ENCODE assay signal across 27 cellular contexts in the genomic region with DNA sequence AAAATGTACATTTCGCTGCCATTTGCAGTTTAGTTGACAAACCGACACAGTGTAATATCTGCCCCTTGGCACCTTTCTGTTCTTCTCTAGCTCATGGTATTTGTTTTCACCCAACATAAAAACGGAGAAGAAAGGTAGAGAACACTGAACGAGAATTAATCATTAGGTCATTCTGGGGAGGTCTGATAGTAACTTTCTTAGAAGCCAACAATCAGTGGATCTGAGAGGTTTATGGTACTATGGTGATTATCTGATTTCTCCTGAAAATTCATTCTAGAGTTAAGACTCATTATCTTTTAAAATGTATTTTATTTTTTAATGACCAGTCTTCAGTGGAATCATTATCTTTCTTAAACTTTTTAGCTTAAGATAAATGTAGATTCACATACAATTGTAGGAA. TPM values are rescaled to one million over a fixed set of nuclear protein-coding genes. Genes with fewer than 3 reads are reported as not detected.
DNase-seq lines count a peak whose midpoint lies in the region; ATAC-seq, FAIRE-seq and TF ChIP-seq lines count a peak whose summit lies in the region.
"Had no signal": no experiment of that assay in that cellular context is flagged by ENCODE, and none has a peak within 500 bp of the region (broad histone marks: within the 10 kb centered on the region; RNA-seq: fewer than 3 reads in every experiment).

No MANE protein-coding gene starts in this region.

- peaks cover 6% of the 10 kb centered on the region; the same call in 1 of the 2 replicates for H3K36me3 ChIP-seq in Loucy (ENCODE audit: insufficient read depth, low read length)
- no peaks in the 10 kb centered on the region for H3K36me3 ChIP-seq in K562 (ENCODE audit: control insufficient read depth, insufficient read depth, low read length)
- H3K36me3 ChIP-seq in ascending aorta, result no peaks in the 10 kb centered on the region
- no peaks in the 10 kb centered on the region for H3K36me3 ChIP-seq in WERI-Rb-1
- H3K36me3 ChIP-seq: BE2C, MG63, SJSA1 had no signal

- no peak for TF ChIP-seq EP300 in K562 (IDR thresholded peaks at IDR 0.05; ENCODE audit: low read length)

- peaks cover 8% of the 10 kb centered on the region for H3K9me3 Mint-ChIP-seq in mesothelial cell of epicardium
- H3K9me3 Mint-ChIP-seq: CD14-positive monocyte; CD8-positive, alpha-beta memory T cell had no signal

- CTCF ChIA-PET in K562 (lab: Yijun Ruan, JAX; ENCODE audit: low intra/inter-chr PET ratio), result interaction anchor here (0.6 kb wide), 1 partner anchor 180 kb away, joined by 3 read pairs; no protein-coding TSS in a partner anchor

- H3K79me2 ChIP-seq in Loucy (ENCODE audit: insufficient read depth, low read length), result peaks cover 100% of the 10 kb centered on the region
- peaks cover 75% of the 10 kb centered on the region for H3K79me2 ChIP-seq in K562 (ENCODE audit: control insufficient read depth, insufficient read depth, low read length)

- TF ChIP-seq RAD21 in K562 (CRISPR knock-in tag; conservative IDR thresholded peaks at IDR 0.05 in 1 of 2, IDR thresholded peaks at IDR 0.05 in 1 of 2), result no peak

- H4K20me1 ChIP-seq in Loucy (ENCODE audit: insufficient read depth, low read length, poor library complexity, severe bottlenecking) (peaks cover 57% of the 10 kb centered on the region), K562 (replicated peaks; ENCODE audit: control insufficient read depth, insufficient read depth, low read length) (no peaks in the 10 kb centered on the region)

- FAIRE-seq in K562 (lab: Jason Lieb, UNC), result no peak
- FAIRE-seq: GM12878, HTR-8/SVneo had no signal

- no peaks in the 10 kb centered on the region for H3K27me3 Mint-ChIP-seq in mesothelial cell of epicardium (ENCODE audit: low read depth)
- H3K27me3 Mint-ChIP-seq: CD8-positive, alpha-beta memory T cell had no signal

- no peaks in the 10 kb centered on the region for H3K9me1 ChIP-seq in K562 (ENCODE audit: control insufficient read depth, insufficient read depth, low read length)

- no peak for TF ChIP-seq POLR2A in K562 (conservative IDR thresholded peaks at IDR 0.05)

- POLR2A ChIA-PET in K562 (lab: Yijun Ruan, JAX), result interaction anchor here (1.1 to 2.0 kb wide), 2 partner anchors 9 to 39 kb away, joined by 5 read pairs; no protein-coding TSS in a partner anchor

- DNase-seq in K562 (ENCODE audit: extremely low read depth in 1 of 4, low spot score in 3 of 4) (no peak), mesothelial cell of epicardium (ENCODE audit: low spot score in 2 of 2, unreplicated experiment in 2 of 2) (no peak), caudate nucleus (lab: John Stamatoyannopoulos, UW) (no peak), ascending aorta (ENCODE audit: low spot score in 2 of 2) (no peak), WERI-Rb-1 (no peak)
- DNase-seq: BE2C; CD8-positive, alpha-beta memory T cell; DMS 273 treated with DMSO at 0.1 percent for 48 hours; DMS79; EL; KBM-7; MG63; NCI-H1105 treated with DMSO at 0.1 percent for 48 hours; NCI-H146; NCI-H1930; NCI-H2107; NCI-H524; NCI-H82; NK-92 treated with Interleukin-12 subunit alpha and Interleukin-12 subunit beta, amount 100 ng/mL, for 24 hours; PC-9 had no signal

- TF ChIP-seq CTCF in Loucy (conservative IDR thresholded peaks at IDR 0.05; ENCODE audit: low read length) (no peak), K562 (IDR thresholded peaks at IDR 0.05 in 2 of 3, conservative IDR thresholded peaks at IDR 0.05 in 1 of 3; ENCODE audit: insufficient read depth in 2 of 3, low read depth in 1 of 3, low read length in 3 of 3) (no peak), mesothelial cell of epicardium (IDR thresholded peaks at IDR 0.05; ENCODE audit: unreplicated experiment) (no peak), ascending aorta (IDR thresholded peaks at IDR 0.05) (no peak), WERI-Rb-1 (IDR thresholded peaks at IDR 0.05; ENCODE audit: low read depth, low read length) (no peak)

- H3K9me3 ChIP-seq in Loucy (ENCODE audit: insufficient read depth, low read depth, low read length) (no peaks in the 10 kb centered on the region), K562 (replicated peaks; ENCODE audit: control insufficient read depth, insufficient read depth, low read depth, low read length) (no peaks in the 10 kb centered on the region), ascending aorta (no peaks in the 10 kb centered on the region), WERI-Rb-1 (ENCODE audit: severe bottlenecking) (no peaks in the 10 kb centered on the region)
- H3K9me3 ChIP-seq: BE2C, SJSA1 had no signal

- intact Hi-C loops in K562 (cut with micrococcal nuclease) (no loop called here), ascending aorta (cut with DNase I) (no loop called here)

- peak overlapping the region; percentile 25 for H3K27ac Mint-ChIP-seq in mesothelial cell of epicardium
- H3K27ac Mint-ChIP-seq: CD14-positive monocyte had no signal

- no TSS peak for BruUV-seq in K562 (replicated peaks; lab: Mats Ljungman, UMichigan)

- WGBS in K562 (ENCODE audit: insufficient coverage, low coverage, missing lambda C conversion rate), result 8% methylated on average over 4 of the region's 4 CpGs

- H3K4me2 ChIP-seq in Loucy (ENCODE audit: low read depth, low read length, poor library complexity, severe bottlenecking), result peak overlapping the region; percentile 90
- H3K4me2 ChIP-seq in K562 (ENCODE audit: insufficient read depth, low read length), result peak overlapping the region; percentile 43
- H3K4me2 ChIP-seq: PC-9 had no signal

- H3K4me1 ChIP-seq in Loucy (ENCODE audit: insufficient read depth, low read length, poor library complexity, severe bottlenecking), result peaks cover 51% of the 10 kb centered on the region
- H3K4me1 ChIP-seq in K562 (replicated peaks in 1 of 2; ENCODE audit: control insufficient read depth in 2 of 2, insufficient read depth in 2 of 2, low read length in 2 of 2), result peaks cover 0 to 37% of the 10 kb centered on the region in 2 experiments; a peak in 4 of 5 replicates
- peaks cover 0 to 22% of the 10 kb centered on the region in 2 donors for H3K4me1 ChIP-seq in ascending aorta
- H3K4me1 ChIP-seq: SJSA1 had no signal

- peaks cover 22% of the 10 kb centered on the region for H3K4me1 Mint-ChIP-seq in mesothelial cell of epicardium

- peaks cover 17% of the 10 kb centered on the region for H3K36me3 Mint-ChIP-seq in mesothelial cell of epicardium

- H3K4me3 Mint-ChIP-seq in mesothelial cell of epicardium, result no peak overlapping the region
- H3K4me3 Mint-ChIP-seq: CD8-positive, alpha-beta memory T cell had no signal

- H3K9ac ChIP-seq in Loucy (ENCODE audit: low read depth, low read length, poor library complexity, severe bottlenecking) (no peak overlapping the region), K562 (ENCODE audit: insufficient read depth in 1 of 2, low read depth in 2 of 2, low read length in 2 of 2) (peak overlapping the region in 1 of 2 experiments; percentile 47; a peak in 3 of 4 replicates)

- no peaks in the 10 kb centered on the region for H3K9me2 ChIP-seq in Loucy (replicated peaks; ENCODE audit: low read depth, low read length)

- H3K4me3 ChIP-seq in Loucy (ENCODE audit: low read length, poor library complexity, severe bottlenecking), result peak overlapping the region; percentile 81
- H3K4me3 ChIP-seq in K562, result no peak overlapping the region
- no peak overlapping the region for H3K4me3 ChIP-seq in ascending aorta
- H3K4me3 ChIP-seq in WERI-Rb-1 (ENCODE audit: low read depth, low read length), result no peak overlapping the region
- H3K4me3 ChIP-seq: GM12878, MG63, PC-9, SJSA1 had no signal

- H2AFZ ChIP-seq in Loucy (ENCODE audit: low read length), result no peak overlapping the region
- H2AFZ ChIP-seq in K562 (ENCODE audit: low read depth, low read length), result no peak overlapping the region; the same call in 1 of the 2 replicates
- H2AFZ ChIP-seq: PC-9 had no signal

- peak overlapping the region; percentile 53; the same call in 2 of the 3 replicates for H3K27ac ChIP-seq in K562 (ENCODE audit: extremely low read depth, low read depth, low read length)
- no peak overlapping the region for H3K27ac ChIP-seq in caudate nucleus (ENCODE audit: low read depth, low read length)
- no peak overlapping the region for H3K27ac ChIP-seq in ascending aorta
- H3K27ac ChIP-seq in WERI-Rb-1, result no peak overlapping the region
- H3K27ac ChIP-seq: PC-9, SJSA1 had no signal

- in situ Hi-C loops in K562 (cut with MboI), result no loop called here

- H3F3A ChIP-seq in Loucy (ENCODE audit: low read depth), result no peaks in the 10 kb centered on the region

- H3K27me3 ChIP-seq in Loucy (ENCODE audit: insufficient read depth, low read length, poor library complexity, severe bottlenecking), result no peaks in the 10 kb centered on the region
- H3K27me3 ChIP-seq in K562 (ENCODE audit: control insufficient read depth in 2 of 2, insufficient read depth in 2 of 2, low read length in 2 of 2), result no peaks in the 10 kb centered on the region
- H3K27me3 ChIP-seq in ascending aorta, result no peaks in the 10 kb centered on the region
- H3K27me3 ChIP-seq in WERI-Rb-1 (ENCODE audit: insufficient read depth, low read depth, severe bottlenecking), result no peaks in the 10 kb centered on the region
- H3K27me3 ChIP-seq: BE2C, MG63, SJSA1 had no signal

- ATAC-seq in K562 (peak; percentile 9), HG02852 (IDR thresholded peaks at IDR 0.05; ENCODE audit: unreplicated experiment) (no peak)
- ATAC-seq: GM12878, Right ventricle myocardium inferior had no signal

TF ChIP-seq in K562, 482 proteins besides CTCF, POLR2A, EP300 and RAD21 (continues in another document):
- 0 out of 2 replicates have a peak, but pooled peaks have one; percentile 50 for TF ChIP-seq DPF2 (IDR thresholded peaks at IDR 0.05)
- TF ChIP-seq ZNF589 (CRISPR knock-in tag; IDR thresholded peaks at IDR 0.05; ENCODE audit: low read depth), result no peak

RNA-seq across cellular contexts. Expression of gene RAPGEF2, which starts 8.5 kb away (rescaled TPM):
- 50.9 and 149 TPM in 2 replicates for total RNA-seq in K562 (2011; cell fraction: chromatin; rRNA removed; ENCODE audit: low replicate concordance)
- total RNA-seq in K562 (2011; cell fraction: nucleolus; rRNA removed), result 21.8 and 31.8 TPM in 2 replicates
- 43.3 and 46.7 TPM in 2 replicates for total RNA-seq in K562 (2011; cell fraction: nucleoplasm; rRNA removed)
- total RNA-seq in K562 (2014; rRNA removed) (21.2 and 21.4 TPM in 2 replicates), K562 (2014; rRNA removed; fragmentation: Illumina TruSeq; extraction: Trizol) (24.1 and 27.3 TPM in 2 replicates), K562 (2015; rRNA removed; fragmentation: Illumina TruSeq; extraction: Trizol) (29.9 and 32.6 TPM in 2 replicates), K562 (2021) (17.1 and 23.1 TPM in 2 replicates), mesothelial cell of epicardium (46.7 to 50.2 TPM (median 49.4 TPM) in 3 replicates), ascending aorta (65.7 TPM)
- polyA plus RNA-seq in K562 (2011; rRNA removed) (28.4 and 31.1 TPM in 2 replicates), K562 (2014; fragmentation: Illumina TruSeq; extraction: Trizol) (22.1 and 26.8 TPM in 2 replicates), K562 (2014; fragmentation: Nextera tagmentation; extraction: Ambion mirVana) (1 to 10 TPM; 3.1 to 3.4 TPM), K562 (2014; rRNA removed) (13.1 and 15.0 TPM in 2 replicates)
- polyA plus RNA-seq in K562 (2011; cell fraction: cytosol; rRNA removed), result 15.8 and 20.2 TPM in 2 replicates
- 45.9 and 58.3 TPM in 2 replicates for polyA plus RNA-seq in K562 (2011; cell fraction: nucleus; rRNA removed)
- polyA plus RNA-seq in K562 (2012), result 16.1 and 24.1 TPM in 2 replicates
- polyA minus RNA-seq in K562 (2011; rRNA and poly(A)+ RNA removed), result 127 and 148 TPM in 2 replicates
- polyA minus RNA-seq in K562 (2011; cell fraction: cytosol; rRNA and poly(A)+ RNA removed), result 23.8 and 34.2 TPM in 2 replicates
- 42.3 and 86.1 TPM in 2 replicates for polyA minus RNA-seq in K562 (2011; cell fraction: nucleus; rRNA and poly(A)+ RNA removed)
